1 cellular context compared by ENCODE assay signal in genomic region chr17:38620551-38621277, GRCh38.
TF ChIP-seq lines count a peak whose summit lies in the region.

No MANE protein-coding gene starts in this region.

TF ChIP-seq in HepG2, 621 proteins besides CTCF, POLR2A, EP300 and RAD21 (continued from another document and continues in another):
- TF ChIP-seq, protein P1, sequence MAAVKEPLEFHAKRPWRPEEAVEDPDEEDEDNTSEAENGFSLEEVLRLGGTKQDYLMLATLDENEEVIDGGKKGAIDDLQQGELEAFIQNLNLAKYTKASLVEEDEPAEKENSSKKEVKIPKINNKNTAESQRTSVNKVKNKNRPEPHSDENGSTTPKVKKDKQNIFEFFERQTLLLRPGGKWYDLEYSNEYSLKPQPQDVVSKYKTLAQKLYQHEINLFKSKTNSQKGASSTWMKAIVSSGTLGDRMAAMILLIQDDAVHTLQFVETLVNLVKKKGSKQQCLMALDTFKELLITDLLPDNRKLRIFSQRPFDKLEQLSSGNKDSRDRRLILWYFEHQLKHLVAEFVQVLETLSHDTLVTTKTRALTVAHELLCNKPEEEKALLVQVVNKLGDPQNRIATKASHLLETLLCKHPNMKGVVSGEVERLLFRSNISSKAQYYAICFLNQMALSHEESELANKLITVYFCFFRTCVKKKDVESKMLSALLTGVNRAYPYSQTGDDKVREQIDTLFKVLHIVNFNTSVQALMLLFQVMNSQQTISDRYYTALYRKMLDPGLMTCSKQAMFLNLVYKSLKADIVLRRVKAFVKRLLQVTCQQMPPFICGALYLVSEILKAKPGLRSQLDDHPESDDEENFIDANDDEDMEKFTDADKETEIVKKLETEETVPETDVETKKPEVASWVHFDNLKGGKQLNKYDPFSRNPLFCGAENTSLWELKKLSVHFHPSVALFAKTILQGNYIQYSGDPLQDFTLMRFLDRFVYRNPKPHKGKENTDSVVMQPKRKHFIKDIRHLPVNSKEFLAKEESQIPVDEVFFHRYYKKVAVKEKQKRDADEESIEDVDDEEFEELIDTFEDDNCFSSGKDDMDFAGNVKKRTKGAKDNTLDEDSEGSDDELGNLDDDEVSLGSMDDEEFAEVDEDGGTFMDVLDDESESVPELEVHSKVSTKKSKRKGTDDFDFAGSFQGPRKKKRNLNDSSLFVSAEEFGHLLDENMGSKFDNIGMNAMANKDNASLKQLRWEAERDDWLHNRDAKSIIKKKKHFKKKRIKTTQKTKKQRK (IDR thresholded peaks at IDR 0.05; ENCODE audit: low read length): no peak
- TF ChIP-seq ZNF546 (CRISPR knock-in tag; conservative IDR thresholded peaks at IDR 0.05) (0 out of 2 replicates have a peak, but pooled peaks have one; percentile 24), NFYB (CRISPR knock-in tag; IDR thresholded peaks at IDR 0.05) (no peak; the same call in 1 of the 2 replicates), HMGA1 (CRISPR knock-in tag; conservative IDR thresholded peaks at IDR 0.05) (no peak), PRMT3 (CRISPR knock-in tag; IDR thresholded peaks at IDR 0.05; ENCODE audit: borderline replicate concordance, low read depth) (no peak), ZFP90 (CRISPR knock-in tag; IDR thresholded peaks at IDR 0.05; ENCODE audit: borderline replicate concordance) (0 out of 2 replicates have a peak, but pooled peaks have one; percentile 42), XRCC5 (optimal IDR thresholded peaks at IDR 0.05; ENCODE audit: low read length) (peak; percentile 41), ZC3H4 (CRISPR knock-in tag; IDR thresholded peaks at IDR 0.05; ENCODE audit: borderline replicate concordance) (peak; percentile 55; the same call in 1 of the 2 replicates), NPAS2 (CRISPR knock-in tag; IDR thresholded peaks at IDR 0.05; ENCODE audit: borderline replicate concordance) (no peak), ZNF879 (CRISPR knock-in tag; IDR thresholded peaks at IDR 0.05) (no peak), WIZ (CRISPR knock-in tag; IDR thresholded peaks at IDR 0.05) (no peak), ZSCAN30 (CRISPR knock-in tag; IDR thresholded peaks at IDR 0.05) (no peak), ZBTB38 (CRISPR knock-in tag; IDR thresholded peaks at IDR 0.05) (no peak; the same call in none of the 2 replicates), MBNL3 (CRISPR knock-in tag; conservative IDR thresholded peaks at IDR 0.05) (no peak), GLMP (CRISPR knock-in tag; IDR thresholded peaks at IDR 0.05; ENCODE audit: borderline replicate concordance) (no peak), SP4 (CRISPR knock-in tag; IDR thresholded peaks at IDR 0.05) (no peak; the same call in 1 of the 2 replicates), MTA1 (CRISPR knock-in tag; IDR thresholded peaks at IDR 0.05; ENCODE audit: borderline replicate concordance) (peak; percentile 38), RFXAP (CRISPR knock-in tag; IDR thresholded peaks at IDR 0.05; ENCODE audit: borderline replicate concordance) (no peak), ZNF557 (CRISPR knock-in tag; IDR thresholded peaks at IDR 0.05) (no peak), RARA (CRISPR knock-in tag; IDR thresholded peaks at IDR 0.05) (peak; percentile 97), YEATS4 (CRISPR knock-in tag; IDR thresholded peaks at IDR 0.05; ENCODE audit: borderline replicate concordance) (peak; percentile 40; the same call in 1 of the 2 replicates), NR2F1 (CRISPR knock-in tag; IDR thresholded peaks at IDR 0.05) (peak; percentile 81 to 91), NBN (conservative IDR thresholded peaks at IDR 0.05) (0 out of 2 replicates have a peak, but pooled peaks have one; percentile 11), ZNF556 (CRISPR knock-in tag; IDR thresholded peaks at IDR 0.05; ENCODE audit: borderline replicate concordance) (no peak; the same call in 1 of the 2 replicates), ZC3H13 (CRISPR knock-in tag; IDR thresholded peaks at IDR 0.05) (0 out of 2 replicates have a peak, but pooled peaks have one; percentile 60), ZNF160 (CRISPR knock-in tag; IDR thresholded peaks at IDR 0.05) (no peak), RXRB (CRISPR knock-in tag; IDR thresholded peaks at IDR 0.05; ENCODE audit: borderline replicate concordance) (peak; percentile 98), ZSCAN9 (CRISPR knock-in tag; IDR thresholded peaks at IDR 0.05; ENCODE audit: borderline replicate concordance) (peak; percentile 81; the same call in 1 of the 2 replicates), PPARG (CRISPR knock-in tag; conservative IDR thresholded peaks at IDR 0.05) (peak; percentile 93), HES4 (CRISPR knock-in tag; IDR thresholded peaks at IDR 0.05; ENCODE audit: borderline replicate concordance) (no peak), PHF5A (CRISPR knock-in tag; IDR thresholded peaks at IDR 0.05; ENCODE audit: low read depth, unreplicated experiment) (peak; percentile 95), NR3C1 (CRISPR knock-in tag; IDR thresholded peaks at IDR 0.05) (no peak), MTA3 (CRISPR knock-in tag; IDR thresholded peaks at IDR 0.05) (no peak), KLF6 (CRISPR knock-in tag; IDR thresholded peaks at IDR 0.05) (peak; percentile 84), ZNF766 (CRISPR knock-in tag; IDR thresholded peaks at IDR 0.05; ENCODE audit: borderline replicate concordance) (peak; percentile 33; the same call in 1 of the 2 replicates), ZSCAN22 (CRISPR knock-in tag; IDR thresholded peaks at IDR 0.05) (no peak), NFATC3 (CRISPR knock-in tag; IDR thresholded peaks at IDR 0.05) (peak; percentile 96), DRAP1 (CRISPR knock-in tag; IDR thresholded peaks at IDR 0.05) (peak; percentile 88), HHEX (CRISPR knock-in tag; IDR thresholded peaks at IDR 0.05) (peak; percentile 91), ZNF891 (CRISPR knock-in tag; IDR thresholded peaks at IDR 0.05) (peak; percentile 20; the same call in 1 of the 2 replicates), ZSCAN31 (CRISPR knock-in tag; IDR thresholded peaks at IDR 0.05; ENCODE audit: low read depth) (peak; percentile 97), ZNF747 (CRISPR knock-in tag; IDR thresholded peaks at IDR 0.05; ENCODE audit: borderline replicate concordance) (no peak; the same call in 1 of the 2 replicates), ZNF251 (CRISPR knock-in tag; IDR thresholded peaks at IDR 0.05) (no peak), TCF12 (IDR thresholded peaks at IDR 0.05) (no peak), TCF12 (CRISPR knock-in tag; IDR thresholded peaks at IDR 0.05) (peak; percentile 94; the same call in 1 of the 2 replicates), SYNCRIP (IDR thresholded peaks at IDR 0.05; ENCODE audit: insufficient read depth, low read depth, low read length) (no peak), ZNF547 (CRISPR knock-in tag; IDR thresholded peaks at IDR 0.05) (peak; percentile 43; the same call in 1 of the 2 replicates), ISL2 (CRISPR knock-in tag; IDR thresholded peaks at IDR 0.05) (peak; percentile 91), TAF1 (CRISPR knock-in tag; IDR thresholded peaks at IDR 0.05) (peak; percentile 61; the same call in 1 of the 2 replicates), ASH2L (IDR thresholded peaks at IDR 0.05; ENCODE audit: insufficient read length, low read depth, low read length) (peak; percentile 75), ZNF576 (CRISPR knock-in tag; IDR thresholded peaks at IDR 0.05) (no peak), SETDB1 (CRISPR knock-in tag; IDR thresholded peaks at IDR 0.05; ENCODE audit: borderline replicate concordance) (no peak), JUND (CRISPR knock-in tag; IDR thresholded peaks at IDR 0.05) (peak; percentile 84), MYNN (CRISPR knock-in tag; IDR thresholded peaks at IDR 0.05; ENCODE audit: low read depth) (peak; percentile 87; the same call in 1 of the 2 replicates), ZNF549 (CRISPR knock-in tag; IDR thresholded peaks at IDR 0.05) (no peak), FOXC1 (CRISPR knock-in tag; IDR thresholded peaks at IDR 0.05; ENCODE audit: borderline replicate concordance) (peak; percentile 56; the same call in 1 of the 2 replicates)
- TF ChIP-seq, protein P2, sequence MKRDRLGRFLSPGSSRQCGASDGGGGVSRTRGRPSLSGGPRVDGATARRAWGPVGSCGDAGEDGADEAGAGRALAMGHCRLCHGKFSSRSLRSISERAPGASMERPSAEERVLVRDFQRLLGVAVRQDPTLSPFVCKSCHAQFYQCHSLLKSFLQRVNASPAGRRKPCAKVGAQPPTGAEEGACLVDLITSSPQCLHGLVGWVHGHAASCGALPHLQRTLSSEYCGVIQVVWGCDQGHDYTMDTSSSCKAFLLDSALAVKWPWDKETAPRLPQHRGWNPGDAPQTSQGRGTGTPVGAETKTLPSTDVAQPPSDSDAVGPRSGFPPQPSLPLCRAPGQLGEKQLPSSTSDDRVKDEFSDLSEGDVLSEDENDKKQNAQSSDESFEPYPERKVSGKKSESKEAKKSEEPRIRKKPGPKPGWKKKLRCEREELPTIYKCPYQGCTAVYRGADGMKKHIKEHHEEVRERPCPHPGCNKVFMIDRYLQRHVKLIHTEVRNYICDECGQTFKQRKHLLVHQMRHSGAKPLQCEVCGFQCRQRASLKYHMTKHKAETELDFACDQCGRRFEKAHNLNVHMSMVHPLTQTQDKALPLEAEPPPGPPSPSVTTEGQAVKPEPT (CRISPR knock-in tag; IDR thresholded peaks at IDR 0.05; ENCODE audit: low read depth): no peak
- TF ChIP-seq, protein P3, sequence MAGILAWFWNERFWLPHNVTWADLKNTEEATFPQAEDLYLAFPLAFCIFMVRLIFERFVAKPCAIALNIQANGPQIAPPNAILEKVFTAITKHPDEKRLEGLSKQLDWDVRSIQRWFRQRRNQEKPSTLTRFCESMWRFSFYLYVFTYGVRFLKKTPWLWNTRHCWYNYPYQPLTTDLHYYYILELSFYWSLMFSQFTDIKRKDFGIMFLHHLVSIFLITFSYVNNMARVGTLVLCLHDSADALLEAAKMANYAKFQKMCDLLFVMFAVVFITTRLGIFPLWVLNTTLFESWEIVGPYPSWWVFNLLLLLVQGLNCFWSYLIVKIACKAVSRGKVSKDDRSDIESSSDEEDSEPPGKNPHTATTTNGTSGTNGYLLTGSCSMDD (CRISPR knock-in tag; IDR thresholded peaks at IDR 0.05): no peak
- TF ChIP-seq, protein P4, sequence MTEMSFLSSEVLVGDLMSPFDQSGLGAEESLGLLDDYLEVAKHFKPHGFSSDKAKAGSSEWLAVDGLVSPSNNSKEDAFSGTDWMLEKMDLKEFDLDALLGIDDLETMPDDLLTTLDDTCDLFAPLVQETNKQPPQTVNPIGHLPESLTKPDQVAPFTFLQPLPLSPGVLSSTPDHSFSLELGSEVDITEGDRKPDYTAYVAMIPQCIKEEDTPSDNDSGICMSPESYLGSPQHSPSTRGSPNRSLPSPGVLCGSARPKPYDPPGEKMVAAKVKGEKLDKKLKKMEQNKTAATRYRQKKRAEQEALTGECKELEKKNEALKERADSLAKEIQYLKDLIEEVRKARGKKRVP (CRISPR knock-in tag; IDR thresholded peaks at IDR 0.05): no peak; a peak in 1 of 4 replicates
- TF ChIP-seq, protein P5, sequence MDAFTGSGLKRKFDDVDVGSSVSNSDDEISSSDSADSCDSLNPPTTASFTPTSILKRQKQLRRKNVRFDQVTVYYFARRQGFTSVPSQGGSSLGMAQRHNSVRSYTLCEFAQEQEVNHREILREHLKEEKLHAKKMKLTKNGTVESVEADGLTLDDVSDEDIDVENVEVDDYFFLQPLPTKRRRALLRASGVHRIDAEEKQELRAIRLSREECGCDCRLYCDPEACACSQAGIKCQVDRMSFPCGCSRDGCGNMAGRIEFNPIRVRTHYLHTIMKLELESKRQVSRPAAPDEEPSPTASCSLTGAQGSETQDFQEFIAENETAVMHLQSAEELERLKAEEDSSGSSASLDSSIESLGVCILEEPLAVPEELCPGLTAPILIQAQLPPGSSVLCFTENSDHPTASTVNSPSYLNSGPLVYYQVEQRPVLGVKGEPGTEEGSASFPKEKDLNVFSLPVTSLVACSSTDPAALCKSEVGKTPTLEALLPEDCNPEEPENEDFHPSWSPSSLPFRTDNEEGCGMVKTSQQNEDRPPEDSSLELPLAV (CRISPR knock-in tag; conservative IDR thresholded peaks at IDR 0.05; ENCODE audit: low read depth): no peak
- TF ChIP-seq, protein P6, sequence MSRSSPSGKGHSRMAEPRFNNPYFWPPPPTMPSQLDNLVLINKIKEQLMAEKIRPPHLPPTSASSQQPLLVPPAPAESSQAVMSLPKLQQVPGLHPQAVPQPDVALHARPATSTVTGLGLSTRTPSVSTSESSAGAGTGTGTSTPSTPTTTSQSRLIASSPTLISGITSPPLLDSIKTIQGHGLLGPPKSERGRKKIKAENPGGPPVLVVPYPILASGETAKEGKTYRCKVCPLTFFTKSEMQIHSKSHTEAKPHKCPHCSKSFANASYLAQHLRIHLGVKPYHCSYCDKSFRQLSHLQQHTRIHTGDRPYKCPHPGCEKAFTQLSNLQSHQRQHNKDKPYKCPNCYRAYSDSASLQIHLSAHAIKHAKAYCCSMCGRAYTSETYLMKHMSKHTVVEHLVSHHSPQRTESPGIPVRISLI (CRISPR knock-in tag; IDR thresholded peaks at IDR 0.05; ENCODE audit: borderline replicate concordance): peak; percentile 56; the same call in 1 of the 2 replicates
- TF ChIP-seq, protein P7, sequence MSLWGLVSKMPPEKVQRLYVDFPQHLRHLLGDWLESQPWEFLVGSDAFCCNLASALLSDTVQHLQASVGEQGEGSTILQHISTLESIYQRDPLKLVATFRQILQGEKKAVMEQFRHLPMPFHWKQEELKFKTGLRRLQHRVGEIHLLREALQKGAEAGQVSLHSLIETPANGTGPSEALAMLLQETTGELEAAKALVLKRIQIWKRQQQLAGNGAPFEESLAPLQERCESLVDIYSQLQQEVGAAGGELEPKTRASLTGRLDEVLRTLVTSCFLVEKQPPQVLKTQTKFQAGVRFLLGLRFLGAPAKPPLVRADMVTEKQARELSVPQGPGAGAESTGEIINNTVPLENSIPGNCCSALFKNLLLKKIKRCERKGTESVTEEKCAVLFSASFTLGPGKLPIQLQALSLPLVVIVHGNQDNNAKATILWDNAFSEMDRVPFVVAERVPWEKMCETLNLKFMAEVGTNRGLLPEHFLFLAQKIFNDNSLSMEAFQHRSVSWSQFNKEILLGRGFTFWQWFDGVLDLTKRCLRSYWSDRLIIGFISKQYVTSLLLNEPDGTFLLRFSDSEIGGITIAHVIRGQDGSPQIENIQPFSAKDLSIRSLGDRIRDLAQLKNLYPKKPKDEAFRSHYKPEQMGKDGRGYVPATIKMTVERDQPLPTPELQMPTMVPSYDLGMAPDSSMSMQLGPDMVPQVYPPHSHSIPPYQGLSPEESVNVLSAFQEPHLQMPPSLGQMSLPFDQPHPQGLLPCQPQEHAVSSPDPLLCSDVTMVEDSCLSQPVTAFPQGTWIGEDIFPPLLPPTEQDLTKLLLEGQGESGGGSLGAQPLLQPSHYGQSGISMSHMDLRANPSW (CRISPR knock-in tag; IDR thresholded peaks at IDR 0.05; ENCODE audit: borderline replicate concordance): peak; percentile 95
